14 cellular contexts compared by ENCODE assay signal in the genomic region with DNA sequence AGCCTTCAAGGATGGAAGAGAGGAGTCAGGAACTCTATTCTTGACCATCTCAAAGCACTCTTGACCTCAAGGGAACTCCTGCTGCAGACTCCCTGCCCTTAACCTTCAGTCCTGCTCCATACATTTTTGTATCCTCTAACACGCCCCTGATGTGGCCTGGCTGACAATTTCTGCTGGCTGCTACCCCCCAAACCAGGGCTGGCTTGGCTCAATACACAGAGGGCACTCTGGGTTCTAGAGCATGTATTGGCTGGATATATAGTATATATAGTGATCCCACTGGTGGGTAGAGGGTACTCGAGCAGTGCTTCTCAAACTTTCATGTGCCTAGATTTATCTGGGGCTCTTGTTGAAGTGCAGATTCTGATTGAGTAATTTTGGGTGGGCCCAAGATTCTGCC.
"Had no signal": no experiment of that assay in that cellular context is flagged by ENCODE, and none has a peak within 500 bp of the region (broad histone marks: within the 10 kb centered on the region; RNA-seq: fewer than 3 reads in every experiment).

No MANE protein-coding gene starts in this region.

- H3K27me3 ChIP-seq: right lobe of liver, tibial nerve had no signal

- H3K4me3 ChIP-seq: left ventricle myocardium inferior, right lobe of liver, tibial nerve had no signal

- ATAC-seq: activated CD8-positive, alpha-beta memory T cell treated with anti-CD3 and anti-CD28 coated beads, Interleukin-2, amount 10 ng/mL, durations not matched to agents 7 days and 5 days; activated CD8-positive, alpha-beta T cell treated with anti-CD3 and anti-CD28 coated beads for 36 hours had no signal

- DNase-seq: activated CD4-positive, alpha-beta T cell treated with anti-CD3 and anti-CD28 coated beads, Interleukin-2, amount 10 ng/mL, durations not matched to agents 7 days and 5 days; activated CD8-positive, alpha-beta memory T cell treated with anti-CD3 and anti-CD28 coated beads, Interleukin-2, amount 10 ng/mL, durations not matched to agents 7 days and 5 days; activated CD8-positive, alpha-beta T cell treated with anti-CD3 and anti-CD28 coated beads for 36 hours; activated T-cell treated with anti-CD3 and anti-CD28 coated beads, Interleukin-2, amount 50 U/mL, for 1 hour; effector memory CD4-positive, alpha-beta T cell; hippocampal formation; nephron progenitor cell; stimulated activated CD4-positive, alpha-beta T cell treated with anti-CD3 and anti-CD28 coated beads, Interleukin-2, amount 100 ng/mL, for 48 hours; stimulated activated naive CD4-positive, alpha-beta T cell; T-helper 2 cell had no signal

- H3K36me3 ChIP-seq: left ventricle myocardium inferior, right lobe of liver, tibial nerve had no signal

- H3K9me3 ChIP-seq: left ventricle myocardium inferior, right lobe of liver, tibial nerve had no signal

- H3K4me1 ChIP-seq: parathyroid adenoma had no signal

- H3K27ac ChIP-seq: left ventricle myocardium inferior, parathyroid adenoma, right lobe of liver had no signal

- H3K79me2 ChIP-seq: parathyroid adenoma had no signal

- H2AFZ ChIP-seq: parathyroid adenoma had no signal
